8 cellular contexts compared by ENCODE assay signal in genomic region chr10:88157981-88158465, GRCh38.
DNase-seq lines count a peak whose midpoint lies in the region; ATAC-seq and TF ChIP-seq lines count a peak whose summit lies in the region.

No MANE protein-coding gene starts in this region.

- H4K20me1 ChIP-seq in HCT116 (ENCODE audit: insufficient read depth): no peaks in the 10 kb centered on the region

- H2AFZ ChIP-seq in HCT116 (ENCODE audit: low read depth, low read length, poor library complexity, severe bottlenecking): peak overlapping the region; percentile 69

- no peaks in the 10 kb centered on the region for H3K9me2 ChIP-seq in HCT116 (ENCODE audit: insufficient read depth)

- H3K4me2 ChIP-seq in HCT116 (ENCODE audit: low read length): peak overlapping the region; percentile 24

- TF ChIP-seq POLR2A in HCT116 (IDR thresholded peaks at IDR 0.05; ENCODE audit: borderline replicate concordance, extremely low read depth, insufficient read depth, insufficient read length) (no peak), stomach (IDR thresholded peaks at IDR 0.05) (no peak)

- POLR2A ChIA-PET in HCT116 (lab: Charles Lee): interaction anchor here (0.6 kb wide), 1 partner anchor 298 kb away, joined by 4 read pairs; no protein-coding TSS in a partner anchor

- TF ChIP-seq CTCF in HCT116 (IDR thresholded peaks at IDR 0.05 in 2 of 3, conservative IDR thresholded peaks at IDR 0.05 in 1 of 3; ENCODE audit: borderline replicate concordance in 1 of 3, insufficient read depth in 1 of 3, low read depth in 2 of 3, low read length in 2 of 3): no peak
- TF ChIP-seq CTCF in stomach (IDR thresholded peaks at IDR 0.05): no peak

- H3K9me3 ChIP-seq in HCT116 (ENCODE audit: control insufficient read depth in 1 of 2, insufficient read depth in 1 of 2, low read depth in 1 of 2, low read length in 2 of 2): no peaks in the 10 kb centered on the region
- H3K9me3 ChIP-seq in adipocyte (ENCODE audit: control insufficient read depth, low read length): no peaks in the 10 kb centered on the region
- H3K9me3 ChIP-seq in stomach: no peaks in the 10 kb centered on the region

- no peak for TF ChIP-seq EP300 in stomach (IDR thresholded peaks at IDR 0.05)

- RAD21 ChIA-PET in HCT116 (lab: Charles Lee; ENCODE audit: low non-redundant PET in 1 of 2, low total read pairs in 2 of 2, uncharacterized antibody in 2 of 2, unreplicated experiment in 2 of 2): no interaction called here

- H3K27me3 ChIP-seq in HCT116 (ENCODE audit: insufficient read depth, low read length) (no peaks in the 10 kb centered on the region), adipocyte (replicated peaks; ENCODE audit: control insufficient read depth, insufficient read depth, low read length) (no peaks in the 10 kb centered on the region), stomach (no peaks in the 10 kb centered on the region)

- BruUV-seq in HCT116 (replicated peaks; lab: Mats Ljungman, UMichigan): no TSS peak

- H3K4me1 ChIP-seq in HCT116 (ENCODE audit: control insufficient read depth in 1 of 2, insufficient read depth in 2 of 2, low read length in 2 of 2) (peaks cover 0 to 29% of the 10 kb centered on the region in 2 experiments; a peak in 2 of 4 replicates), adipocyte (ENCODE audit: control insufficient read depth, insufficient read depth, low read length) (peaks cover 32% of the 10 kb centered on the region), stomach (peaks cover 0 to 27% (median 10%) of the 10 kb centered on the region in 4 donors)

- CTCF ChIA-PET in HCT116 (lab: Charles Lee): no interaction called here

- TF ChIP-seq RAD21 in HCT116 (IDR thresholded peaks at IDR 0.05; ENCODE audit: low read depth): 0 out of 2 replicates have a peak, but pooled peaks have one; percentile 15

- 34 to 63% (median 44%) methylated on average over 2 of the region's 2 CpGs for WGBS in stomach, 5 donors

- H3K27ac ChIP-seq in HCT116 (ENCODE audit: low read depth, low read length): no peak overlapping the region
- peak overlapping the region in 4 of 5 donors; percentile 25 to 76 (median 64) for H3K27ac ChIP-seq in stomach

- intact Hi-C loops in HCT116 (cut with micrococcal nuclease): no loop called here
- intact Hi-C loops in left ventricle myocardium superior (cut with micrococcal nuclease): no loop called here
- intact Hi-C loops in stomach (cut with DNase I; ENCODE audit: low total_unique reads): no loop called here

- no peaks in the 10 kb centered on the region for H3K79me2 ChIP-seq in HCT116 (ENCODE audit: insufficient read depth, low read length)

- H3K36me3 ChIP-seq in HCT116 (ENCODE audit: control insufficient read depth in 1 of 2, insufficient read depth in 2 of 2, low read length in 2 of 2) (no peaks in the 10 kb centered on the region), adipocyte (ENCODE audit: control insufficient read depth, insufficient read depth, low read length, severe bottlenecking) (no peaks in the 10 kb centered on the region), stomach (no peaks in the 10 kb centered on the region)

- DNase-seq in HCT116 (ENCODE audit: low read depth, low spot score) (no peak), adipocyte (ENCODE audit: low read depth) (peak; percentile 83), left ventricle myocardium superior (no peak), stomach (no peak), activated gamma-delta T cell (lab: John Stamatoyannopoulos, UW) (no peak), NK-92 (lab: John Stamatoyannopoulos, UW; ENCODE audit: unreplicated experiment) (no peak)
- no peak for DNase-seq in activated T-cell treated with anti-CD3 and anti-CD28 coated beads, Interleukin-2, amount 50 U/mL, for 1 hour

- ATAC-seq in HCT116 (no peak), left ventricle myocardium superior (peak; percentile 85), HG03439 (IDR thresholded peaks at IDR 0.05; ENCODE audit: unreplicated experiment) (no peak)

- H3K4me3 ChIP-seq in HCT116 (replicated peaks in 1 of 2; ENCODE audit: low read depth in 1 of 2, low read length in 2 of 2): no peak overlapping the region
- H3K4me3 ChIP-seq in adipocyte (ENCODE audit: low read length): peak overlapping the region; percentile 53
- H3K4me3 ChIP-seq in stomach: no peak overlapping the region

- H3K9ac ChIP-seq in HCT116 (ENCODE audit: low read length) (no peak overlapping the region), adipocyte (ENCODE audit: low read length) (peak overlapping the region; percentile 43)

TF ChIP-seq in HCT116, 20 proteins besides CTCF, POLR2A, EP300 and RAD21:
- TF ChIP-seq EGR1 (IDR thresholded peaks at IDR 0.05; ENCODE audit: low read depth): 0 out of 2 replicates have a peak, but pooled peaks have one; percentile 25
- 0 out of 2 replicates have a peak, but pooled peaks have one; percentile 21 for TF ChIP-seq SRF (IDR thresholded peaks at IDR 0.05; ENCODE audit: low read depth)
- no peak for TF ChIP-seq TCF7L2 (IDR thresholded peaks at IDR 0.05; ENCODE audit: borderline replicate concordance, extremely low read depth, insufficient read depth, insufficient read length)
- peak; percentile 46; the same call in 1 of the 2 replicates for TF ChIP-seq CEBPB (IDR thresholded peaks at IDR 0.05; ENCODE audit: low read depth)
- peak; percentile 63 for TF ChIP-seq ELF1 (IDR thresholded peaks at IDR 0.05; ENCODE audit: borderline replicate concordance, low read depth)
- no peak for TF ChIP-seq ATF3 (IDR thresholded peaks at IDR 0.05)
- TF ChIP-seq EZH2phosphoT487 (IDR thresholded peaks at IDR 0.05; ENCODE audit: borderline replicate concordance): no peak
- peak; percentile 81 for TF ChIP-seq FOSL1 (IDR thresholded peaks at IDR 0.05; ENCODE audit: low read depth)
- TF ChIP-seq JUND (IDR thresholded peaks at IDR 0.05): peak; percentile 73
- no peak for TF ChIP-seq REST (IDR thresholded peaks at IDR 0.05; ENCODE audit: low read depth)
- no peak for TF ChIP-seq ZNF274 (IDR thresholded peaks at IDR 0.05; ENCODE audit: low read depth, low read length)
- no peak for TF ChIP-seq YY1 (IDR thresholded peaks at IDR 0.05; ENCODE audit: extremely low read depth, insufficient replicate concordance, low read depth, low read length)
- no peak for TF ChIP-seq ZBTB33 (IDR thresholded peaks at IDR 0.05; ENCODE audit: extremely low read depth, insufficient replicate concordance, low read length)
- TF ChIP-seq MAX (IDR thresholded peaks at IDR 0.05): no peak
- TF ChIP-seq SP1 (IDR thresholded peaks at IDR 0.05; ENCODE audit: low read depth): peak; percentile 69
- TF ChIP-seq SIN3A (IDR thresholded peaks at IDR 0.05; ENCODE audit: low read depth): no peak
- TF ChIP-seq ZFX (IDR thresholded peaks at IDR 0.05): no peak
- peak; percentile 49; the same call in 1 of the 2 replicates for TF ChIP-seq CBX3 (IDR thresholded peaks at IDR 0.05; ENCODE audit: low read depth)
- TF ChIP-seq POLR2AphosphoS5 (IDR thresholded peaks at IDR 0.05; ENCODE audit: low read depth, low read length): no peak
- no peak for TF ChIP-seq EZH2 (IDR thresholded peaks at IDR 0.05)
